In genomic region chr22:24247564-24248344, GRCh38 we compare ENCODE assay signal across 9 cellular contexts. TPM values are rescaled to one million over a fixed set of nuclear protein-coding genes. Genes with fewer than 3 reads are reported as not detected.
DNase-seq lines count a peak whose midpoint lies in the region; ATAC-seq and TF ChIP-seq lines count a peak whose summit lies in the region.
"Had no signal": no experiment of that assay in that cellular context is flagged by ENCODE, and none has a peak within 500 bp of the region (broad histone marks: within the 10 kb centered on the region; RNA-seq: fewer than 3 reads in every experiment).

No MANE protein-coding gene starts in this region.

- whole genome bisulfite sequencing in aorta, 2 donors, result 27 to 28% methylated on average over 22 to 23 of the region's 23 CpGs

- H3K27me3 ChIP-seq in parathyroid adenoma (ENCODE audit: control insufficient read depth, insufficient read depth, low read length), result no peaks in the 10 kb centered on the region
- H3K27me3 ChIP-seq in aorta (ENCODE audit: control insufficient read depth in 1 of 2, insufficient read depth in 2 of 2, low read length in 1 of 2), result no peaks in the 10 kb centered on the region

- no peaks in the 10 kb centered on the region for H3K9me3 Mint-ChIP-seq in Calu3 (ENCODE audit: low read depth, unreplicated experiment)
- no peaks in the 10 kb centered on the region for H3K9me3 Mint-ChIP-seq in activated naive CD8-positive, alpha-beta T cell treated with anti-CD3 and anti-CD28 coated beads, Interleukin-2, amount 50 U/mL, for 24 hours

- no peak overlapping the region for H3K27ac Mint-ChIP-seq in Calu3 (ENCODE audit: unreplicated experiment)
- H3K27ac Mint-ChIP-seq in activated naive CD8-positive, alpha-beta T cell treated with anti-CD3 and anti-CD28 coated beads, Interleukin-2, amount 50 U/mL, for 24 hours, result no peak overlapping the region

- no peaks in the 10 kb centered on the region for H3K27me3 Mint-ChIP-seq in Calu3 (ENCODE audit: unreplicated experiment)
- no peaks in the 10 kb centered on the region for H3K27me3 Mint-ChIP-seq in activated naive CD8-positive, alpha-beta T cell treated with anti-CD3 and anti-CD28 coated beads, Interleukin-2, amount 50 U/mL, for 24 hours

- peak overlapping the region; percentile 28 for H2AFZ ChIP-seq in parathyroid adenoma

- no peaks in the 10 kb centered on the region for H3K79me2 ChIP-seq in parathyroid adenoma

- TF ChIP-seq CTCF in Calu3 (IDR thresholded peaks at IDR 0.05; ENCODE audit: unreplicated experiment), result peak; percentile 94
- TF ChIP-seq CTCF in parathyroid adenoma (IDR thresholded peaks at IDR 0.05), result peak; percentile 64

- peak overlapping the region; percentile 61 for H3K27ac ChIP-seq in parathyroid adenoma
- H3K27ac ChIP-seq in aorta (ENCODE audit: low read depth in 1 of 2, low read length in 2 of 2), result peak overlapping the region in 1 of 2 donors; percentile 3

- no TSS peak for BruUV-seq in Calu3 (replicated peaks; lab: Mats Ljungman, UMichigan)

- H3K4me3 Mint-ChIP-seq in Calu3 (ENCODE audit: low read depth, unreplicated experiment), result no peak overlapping the region
- H3K4me3 Mint-ChIP-seq in activated naive CD8-positive, alpha-beta T cell treated with anti-CD3 and anti-CD28 coated beads, Interleukin-2, amount 50 U/mL, for 24 hours, result no peak overlapping the region

- H3K36me3 ChIP-seq in parathyroid adenoma (ENCODE audit: control insufficient read depth, insufficient read depth, low read length) (no peaks in the 10 kb centered on the region), aorta (ENCODE audit: control insufficient read depth in 1 of 2, insufficient read depth in 2 of 2, low read length in 1 of 2) (no peaks in the 10 kb centered on the region)

- H3K9me3 ChIP-seq in parathyroid adenoma (ENCODE audit: control insufficient read depth, low read length) (no peaks in the 10 kb centered on the region), aorta (ENCODE audit: control insufficient read depth, low read length) (no peaks in the 10 kb centered on the region)

- H3K4me1 ChIP-seq in parathyroid adenoma, result peaks cover 2% of the 10 kb centered on the region
- H3K4me1 ChIP-seq in aorta (ENCODE audit: control insufficient read depth in 1 of 2, insufficient read depth in 2 of 2, low read length in 2 of 2), result no peaks in the 10 kb centered on the region

- no peak overlapping the region for H3K9ac ChIP-seq in parathyroid adenoma

- intact Hi-C loops in Calu3 (cut with micrococcal nuclease; ENCODE audit: unreplicated experiment), result loop anchor here (2.0 to 5.0 kb wide), 2 partner anchors 45 to 59 kb away; no protein-coding TSS in a partner anchor
- intact Hi-C loops in Right ventricle myocardium inferior (cut with DNase I), result loop anchor here (2.0 kb wide), 1 partner anchor 59 kb away; no protein-coding TSS in a partner anchor
- intact Hi-C loops in aorta (cut with DNase I), result loop anchor here (2.0 kb wide), 2 partner anchors 57 to 59 kb away; no protein-coding TSS in a partner anchor

- no peak overlapping the region for H3K4me2 ChIP-seq in parathyroid adenoma (ENCODE audit: low read length)

- CTCF ChIA-PET in Calu3 (lab: Charles Lee), result interaction anchor here (0.8 to 1.2 kb wide), 4 partner anchors 16 to 114 kb away, joined by 3 to 59 read pairs (median 4); no protein-coding TSS in a partner anchor

- ATAC-seq in activated naive CD8-positive, alpha-beta T cell treated with anti-CD3 and anti-CD28 coated beads, Interleukin-2, amount 50 U/mL, for 24 hours, result peak; percentile 69
- ATAC-seq in Right ventricle myocardium inferior (peak; percentile 92), aorta (ENCODE audit: low FRiP score) (peak; percentile 99), GM18511 (IDR thresholded peaks at IDR 0.05; ENCODE audit: unreplicated experiment) (no peak)

- H3K36me3 Mint-ChIP-seq in Calu3 (ENCODE audit: insufficient read depth, unreplicated experiment), result no peaks in the 10 kb centered on the region
- no peaks in the 10 kb centered on the region for H3K36me3 Mint-ChIP-seq in activated naive CD8-positive, alpha-beta T cell treated with anti-CD3 and anti-CD28 coated beads, Interleukin-2, amount 50 U/mL, for 24 hours (ENCODE audit: low read depth)

- H3K4me1 Mint-ChIP-seq in Calu3 (ENCODE audit: low read depth, unreplicated experiment), result peaks cover 21% of the 10 kb centered on the region
- peaks cover 15% of the 10 kb centered on the region for H3K4me1 Mint-ChIP-seq in activated naive CD8-positive, alpha-beta T cell treated with anti-CD3 and anti-CD28 coated beads, Interleukin-2, amount 50 U/mL, for 24 hours

- no peak overlapping the region for H3K4me3 ChIP-seq in parathyroid adenoma (ENCODE audit: low read depth, low read length)
- no peak overlapping the region for H3K4me3 ChIP-seq in aorta (ENCODE audit: low read length in 2 of 2)

- DNase-seq in Calu3 (peak; percentile 91), HPDE6-E6E7 (ENCODE audit: extremely low spot score) (peak; percentile 91), SHP77 treated with DMSO at 0.1 percent for 48 hours (lab: John Stamatoyannopoulos, UW) (peak; percentile 38), Right ventricle myocardium inferior (ENCODE audit: missing footprints) (peak; percentile 94), aorta (peak; percentile 95 to 97)
- peak; percentile 60 for DNase-seq in activated naive CD8-positive, alpha-beta T cell treated with anti-CD3 and anti-CD28 coated beads, Interleukin-2, amount 50 U/mL, for 24 hours

RNA-seq across cellular contexts. Expression of gene GGT5, which starts 2.9 kb away (rescaled TPM):
- 0.28 and 0.64 TPM in 2 replicates for total RNA-seq in Calu3 (2022)
- 27.6 TPM for total RNA-seq in Right ventricle myocardium inferior
- 10 to 100 TPM; 50.8 to 61.6 TPM for total RNA-seq in aorta
- 100 to 1,000 TPM in 1 of 2 donors, 10 to 100 TPM in 1; 52.3 to 434 TPM for polyA plus RNA-seq in aorta
- total RNA-seq: activated CD8-positive, alpha-beta memory T cell treated with anti-CD3 and anti-CD28 coated beads for 36 hours had no signal

RNA-seq across cellular contexts. Expression of gene SPECC1L, which starts 22.9 kb away (rescaled TPM):
- total RNA-seq in Calu3 (2022) (52.2 and 53.4 TPM in 2 replicates), Right ventricle myocardium inferior (45.7 TPM), aorta (10 to 100 TPM; 79.5 to 92.0 TPM)
- polyA plus RNA-seq in aorta, result 10 to 100 TPM; 15.0 to 15.9 TPM

Comparison
In these comparisons a context has a peak if more than half of its experiments do, and no peak if none do; other contexts are left out.
1. DNase-seq: peak in every context shown above with its lines; median percentile 96 in aorta; 94 in Right ventricle myocardium inferior; 91 in Calu3; 91 in HPDE6-E6E7; 60 in activated naive CD8-positive, alpha-beta T cell treated with anti-CD3 and anti-CD28 coated beads, Interleukin-2, amount 50 U/mL, for 24 hours; 38 in SHP77 treated with DMSO at 0.1 percent for 48 hours.
2. RNA of gene GGT5, which starts 2.9 kb away (total RNA-seq): 50.8 to 61.6 TPM in aorta and 27.6 TPM in Right ventricle myocardium inferior (single experiment); 0.28 to 0.64 TPM in Calu3; every median in the first group is over 10 times any median in the second.